ENCODE assay signal across 26 cellular contexts in the genomic region with DNA sequence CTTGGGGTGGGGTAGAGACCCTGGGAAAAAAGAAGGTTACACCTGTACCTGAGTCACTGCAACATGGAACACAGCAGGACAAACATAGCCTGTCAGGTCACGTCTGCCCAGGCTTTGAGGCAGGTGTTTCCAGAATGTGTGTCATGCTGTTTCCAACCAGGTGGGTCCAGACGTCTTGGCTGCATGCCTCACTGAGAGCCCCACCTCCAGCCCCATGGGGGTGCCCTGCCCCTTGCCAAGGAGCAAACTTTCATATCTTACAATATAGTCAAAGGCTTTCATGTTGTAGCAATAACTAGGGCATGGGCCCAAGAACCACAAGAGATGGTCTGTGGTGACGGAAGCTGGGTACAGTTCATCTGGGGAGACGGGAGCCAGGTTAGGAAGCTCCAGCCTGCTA.
A peak's percentile ranks its signal among the peaks of the same experiment; 100 is the strongest.
DNase-seq lines count a peak whose midpoint lies in the region; ATAC-seq, FAIRE-seq and TF ChIP-seq lines count a peak whose summit lies in the region.
"Had no signal": no experiment of that assay in that cellular context is flagged by ENCODE, and none has a peak within 500 bp of the region (broad histone marks: within the 10 kb centered on the region; RNA-seq: fewer than 3 reads in every experiment).

No MANE protein-coding gene starts in this region.

- H3K36me3 ChIP-seq in BLaER1, result no peaks in the 10 kb centered on the region
- no peaks in the 10 kb centered on the region for H3K36me3 ChIP-seq in GM23338 (ENCODE audit: insufficient read depth)
- no peaks in the 10 kb centered on the region for H3K36me3 ChIP-seq in bronchial epithelial cell (ENCODE audit: control insufficient read depth, insufficient read depth, low read length)
- no peaks in the 10 kb centered on the region for H3K36me3 ChIP-seq in mucosa of descending colon (ENCODE audit: low read depth)
- no peaks in the 10 kb centered on the region for H3K36me3 ChIP-seq in adrenal gland (replicated peaks in 1 of 2)
- H3K36me3 ChIP-seq in psoas muscle (ENCODE audit: insufficient read depth in 1 of 2, low read depth in 1 of 2), result no peaks in the 10 kb centered on the region
- H3K36me3 ChIP-seq: BE2C, gastroesophageal sphincter, right atrium auricular region, upper lobe of right lung had no signal

- TF ChIP-seq CTCF in GM23338 (conservative IDR thresholded peaks at IDR 0.05; ENCODE audit: low read depth in 2 of 2), result no peak
- no peak for TF ChIP-seq CTCF in bronchial epithelial cell (IDR thresholded peaks at IDR 0.05; ENCODE audit: insufficient read depth, low read length, severe bottlenecking)
- no peak for TF ChIP-seq CTCF in mucosa of descending colon (IDR thresholded peaks at IDR 0.05)
- no peak for TF ChIP-seq CTCF in adrenal gland (IDR thresholded peaks at IDR 0.05)
- no peak for TF ChIP-seq CTCF in psoas muscle (IDR thresholded peaks at IDR 0.05)
- no peak for TF ChIP-seq CTCF in GM10266 (IDR thresholded peaks at IDR 0.05; ENCODE audit: control insufficient read depth, insufficient read depth, low read depth, missing control alignments)

- no peaks in the 10 kb centered on the region for H3K36me3 Mint-ChIP-seq in GM23338 (ENCODE audit: low read depth)
- H3K36me3 Mint-ChIP-seq: activated CD8-positive, alpha-beta memory T cell treated with anti-CD3 and anti-CD28 coated beads, Interleukin-2, amount 10 ng/mL, durations not matched to agents 7 days and 5 days had no signal

- no peak overlapping the region for H3K9ac ChIP-seq in BLaER1

- FAIRE-seq in bronchial epithelial cell (lab: Jason Lieb, UNC), result peak; percentile 89
- FAIRE-seq: GM18507 had no signal

- no peak for TF ChIP-seq POLR2A in adrenal gland (IDR thresholded peaks at IDR 0.05)

- no peak for DNase-seq in GM23338 (ENCODE audit: low spot score)
- DNase-seq in bronchial epithelial cell (ENCODE audit: low read depth), result peak; percentile 68
- DNase-seq in mucosa of descending colon, result peak in 2 of 3 donors; percentile 44
- DNase-seq in adrenal gland, result no peak
- no peak for DNase-seq in psoas muscle
- no peak for DNase-seq in GM10266 (ENCODE audit: extremely low spot score)
- no peak for DNase-seq in NCI-H128 (lab: John Stamatoyannopoulos, UW; ENCODE audit: unreplicated experiment)
- DNase-seq: activated CD8-positive, alpha-beta memory T cell treated with anti-CD3 and anti-CD28 coated beads, Interleukin-2, amount 10 ng/mL, durations not matched to agents 7 days and 5 days; activated naive CD4-positive, alpha-beta T cell treated with anti-CD3 and anti-CD28 coated beads for 36 hours; BE2C; effector memory CD8-positive, alpha-beta T cell; islet precursor cell; KBM-7; NCI-H1436 treated with DMSO at 0.1 percent for 48 hours; nephron progenitor cell; PC-9; SHP77 treated with DMSO at 0.1 percent for 48 hours; stimulated activated CD4-positive, alpha-beta T cell treated with anti-CD3 and anti-CD28 coated beads, Interleukin-2, amount 100 ng/mL, for 48 hours; T-helper 9 cell; upper lobe of right lung had no signal

- H3K4me2 ChIP-seq in BLaER1 (peak overlapping the region; percentile 39; the same call in 1 of the 2 replicates), GM23338 (peak overlapping the region; percentile 69; the same call in 1 of the 2 replicates)
- H3K4me2 ChIP-seq: PC-9 had no signal

- WGBS in adrenal gland, 4 donors, result 69 to 83% (median 78%) methylated on average over 4 of the region's 4 CpGs
- 59 to 65% (median 60%) methylated on average over 4 of the region's 4 CpGs for WGBS in psoas muscle, 3 donors

- ATAC-seq in GM23338 (peak; percentile 45), mucosa of descending colon (peak; percentile 86), psoas muscle (no peak)
- ATAC-seq: activated CD8-positive, alpha-beta memory T cell treated with anti-CD3 and anti-CD28 coated beads, Interleukin-2, amount 10 ng/mL, durations not matched to agents 7 days and 5 days; effector memory CD8-positive, alpha-beta T cell; gastroesophageal sphincter; upper lobe of right lung had no signal

- H3K9me2 ChIP-seq in GM23338 (ENCODE audit: insufficient read depth), result peaks cover 24% of the 10 kb centered on the region

- intact Hi-C loops in mucosa of descending colon (cut with DNase I, micrococcal nuclease), result no loop called here
- intact Hi-C loops in adrenal gland (cut with DNase I), result no loop called here
- intact Hi-C loops in psoas muscle (cut with DNase I), result no loop called here

- no peaks in the 10 kb centered on the region for H4K20me1 ChIP-seq in BLaER1
- H4K20me1 ChIP-seq in GM23338 (replicated peaks; ENCODE audit: insufficient read depth), result no peaks in the 10 kb centered on the region

- H3K4me3 ChIP-seq in BLaER1 (no peak overlapping the region), GM23338 (no peak overlapping the region), bronchial epithelial cell (ENCODE audit: low read depth, low read length) (no peak overlapping the region), mucosa of descending colon (no peak overlapping the region), adrenal gland (no peak overlapping the region), psoas muscle (no peak overlapping the region)
- H3K4me3 ChIP-seq: coronary artery, gastroesophageal sphincter, PC-9, right atrium auricular region, upper lobe of right lung had no signal

- H3K27me3 ChIP-seq in BLaER1, result no peaks in the 10 kb centered on the region
- H3K27me3 ChIP-seq in GM23338 (ENCODE audit: insufficient read depth), result no peaks in the 10 kb centered on the region
- H3K27me3 ChIP-seq in bronchial epithelial cell (ENCODE audit: control insufficient read depth, insufficient read depth, low read length), result no peaks in the 10 kb centered on the region
- no peaks in the 10 kb centered on the region for H3K27me3 ChIP-seq in adrenal gland
- peaks cover 0 to 3% (median 0%) of the 10 kb centered on the region in 3 donors for H3K27me3 ChIP-seq in psoas muscle (ENCODE audit: insufficient read depth in 3 of 3, low read length in 2 of 3)
- H3K27me3 ChIP-seq: BE2C, gastroesophageal sphincter, right atrium auricular region, upper lobe of right lung had no signal

- no peak overlapping the region for H3K4me3 Mint-ChIP-seq in GM23338
- H3K4me3 Mint-ChIP-seq: activated CD8-positive, alpha-beta memory T cell treated with anti-CD3 and anti-CD28 coated beads, Interleukin-2, amount 10 ng/mL, durations not matched to agents 7 days and 5 days; activated naive CD4-positive, alpha-beta T cell treated with anti-CD3 and anti-CD28 coated beads for 36 hours; effector memory CD8-positive, alpha-beta T cell; nephron progenitor cell had no signal

- no peaks in the 10 kb centered on the region for H3F3A ChIP-seq in GM23338 (replicated peaks; ENCODE audit: low read depth)

- H3K9me3 ChIP-seq in BLaER1 (no peaks in the 10 kb centered on the region), mucosa of descending colon (no peaks in the 10 kb centered on the region), adrenal gland (replicated peaks in 1 of 3) (no peaks in the 10 kb centered on the region), psoas muscle (no peaks in the 10 kb centered on the region)
- H3K9me3 ChIP-seq: BE2C, gastroesophageal sphincter, right atrium auricular region, upper lobe of right lung had no signal

- H3K4me1 ChIP-seq in BLaER1, result peaks cover 9% of the 10 kb centered on the region
- peaks cover 17% of the 10 kb centered on the region for H3K4me1 ChIP-seq in GM23338 (ENCODE audit: insufficient read depth)
- H3K4me1 ChIP-seq in mucosa of descending colon (ENCODE audit: low read depth), result no peaks in the 10 kb centered on the region
- H3K4me1 ChIP-seq in adrenal gland (replicated peaks in 1 of 2), result no peaks in the 10 kb centered on the region
- peaks cover 12% of the 10 kb centered on the region for H3K4me1 ChIP-seq in psoas muscle
- H3K4me1 ChIP-seq: BE2C, gastroesophageal sphincter, upper lobe of right lung had no signal

- H3K4me1 Mint-ChIP-seq in GM23338, result peaks cover 32% of the 10 kb centered on the region
- H3K4me1 Mint-ChIP-seq: activated CD8-positive, alpha-beta memory T cell treated with anti-CD3 and anti-CD28 coated beads, Interleukin-2, amount 10 ng/mL, durations not matched to agents 7 days and 5 days; nephron progenitor cell had no signal

- no peak overlapping the region for H3K27ac ChIP-seq in BLaER1
- H3K27ac ChIP-seq in GM23338 (ENCODE audit: low read depth), result no peak overlapping the region
- H3K27ac ChIP-seq in adrenal gland, result no peak overlapping the region
- no peak overlapping the region for H3K27ac ChIP-seq in psoas muscle
- H3K27ac ChIP-seq: coronary artery, gastroesophageal sphincter, PC-9, upper lobe of right lung, VCaP had no signal

- H3K79me2 ChIP-seq in GM23338 (replicated peaks; ENCODE audit: insufficient read depth), result no peaks in the 10 kb centered on the region

- H2AFZ ChIP-seq in GM23338, result peak overlapping the region; percentile 43; the same call in 1 of the 2 replicates
- H2AFZ ChIP-seq: PC-9 had no signal

- H3K27ac Mint-ChIP-seq in GM23338, result no peak overlapping the region
- H3K27ac Mint-ChIP-seq: activated CD8-positive, alpha-beta memory T cell treated with anti-CD3 and anti-CD28 coated beads, Interleukin-2, amount 10 ng/mL, durations not matched to agents 7 days and 5 days; activated naive CD4-positive, alpha-beta T cell treated with anti-CD3 and anti-CD28 coated beads for 36 hours; effector memory CD8-positive, alpha-beta T cell; nephron progenitor cell had no signal

- peaks cover 6% of the 10 kb centered on the region for H3K27me3 Mint-ChIP-seq in GM23338 (ENCODE audit: insufficient read depth, low read depth, poor library complexity)
- H3K27me3 Mint-ChIP-seq: activated CD8-positive, alpha-beta memory T cell treated with anti-CD3 and anti-CD28 coated beads, Interleukin-2, amount 10 ng/mL, durations not matched to agents 7 days and 5 days; effector memory CD8-positive, alpha-beta T cell had no signal

- peaks cover 4% of the 10 kb centered on the region; the same call in 1 of the 3 replicates for H3K9me3 Mint-ChIP-seq in GM23338
- H3K9me3 Mint-ChIP-seq: activated naive CD4-positive, alpha-beta T cell treated with anti-CD3 and anti-CD28 coated beads for 36 hours; nephron progenitor cell had no signal

TF ChIP-seq in GM23338, 12 proteins besides CTCF, POLR2A, EP300 and RAD21 (continues in another document):
- no peak for TF ChIP-seq ZNF114 (CRISPR knock-in tag; IDR thresholded peaks at IDR 0.05)

Comparison
In these comparisons a context has a peak if more than half of its experiments do, and no peak if none do; other contexts are left out.
1. ATAC-seq: peak in GM23338 (single experiment) and mucosa of descending colon (single experiment); none in psoas muscle (0 of 4).
2. DNase-seq: peak in bronchial epithelial cell (single experiment) and mucosa of descending colon (2 of 3); none in GM23338 (single experiment), adrenal gland (0 of 7), psoas muscle (0 of 2), GM10266 (single experiment) and NCI-H128 (single experiment).